Comparison of ENCODE assay signal across 1 cellular context in the genomic region with DNA sequence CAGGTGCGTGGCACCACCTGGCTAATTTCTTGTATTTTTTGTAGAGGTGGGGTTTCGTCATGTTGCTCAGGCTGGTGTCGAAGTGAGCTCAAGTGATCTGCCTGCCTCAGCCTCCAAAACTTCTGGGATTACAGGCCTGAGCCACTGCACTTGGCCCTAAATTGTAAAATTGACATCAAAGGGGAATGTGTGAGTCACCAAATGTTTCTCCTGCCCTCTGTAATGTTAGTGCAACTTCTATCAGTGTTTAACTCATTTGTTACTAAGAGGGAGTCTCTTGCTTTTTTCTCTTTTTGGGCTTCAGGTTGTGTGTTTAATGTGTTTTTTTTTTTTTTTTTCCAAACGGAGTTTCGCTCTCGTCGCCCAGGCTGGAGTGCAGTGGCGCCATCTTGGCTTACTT.
TF ChIP-seq lines count a peak whose summit lies in the region.

No MANE protein-coding gene starts in this region.

TF ChIP-seq in GM23338, 12 proteins besides CTCF, POLR2A, EP300 and RAD21:
- TF ChIP-seq, protein P1, sequence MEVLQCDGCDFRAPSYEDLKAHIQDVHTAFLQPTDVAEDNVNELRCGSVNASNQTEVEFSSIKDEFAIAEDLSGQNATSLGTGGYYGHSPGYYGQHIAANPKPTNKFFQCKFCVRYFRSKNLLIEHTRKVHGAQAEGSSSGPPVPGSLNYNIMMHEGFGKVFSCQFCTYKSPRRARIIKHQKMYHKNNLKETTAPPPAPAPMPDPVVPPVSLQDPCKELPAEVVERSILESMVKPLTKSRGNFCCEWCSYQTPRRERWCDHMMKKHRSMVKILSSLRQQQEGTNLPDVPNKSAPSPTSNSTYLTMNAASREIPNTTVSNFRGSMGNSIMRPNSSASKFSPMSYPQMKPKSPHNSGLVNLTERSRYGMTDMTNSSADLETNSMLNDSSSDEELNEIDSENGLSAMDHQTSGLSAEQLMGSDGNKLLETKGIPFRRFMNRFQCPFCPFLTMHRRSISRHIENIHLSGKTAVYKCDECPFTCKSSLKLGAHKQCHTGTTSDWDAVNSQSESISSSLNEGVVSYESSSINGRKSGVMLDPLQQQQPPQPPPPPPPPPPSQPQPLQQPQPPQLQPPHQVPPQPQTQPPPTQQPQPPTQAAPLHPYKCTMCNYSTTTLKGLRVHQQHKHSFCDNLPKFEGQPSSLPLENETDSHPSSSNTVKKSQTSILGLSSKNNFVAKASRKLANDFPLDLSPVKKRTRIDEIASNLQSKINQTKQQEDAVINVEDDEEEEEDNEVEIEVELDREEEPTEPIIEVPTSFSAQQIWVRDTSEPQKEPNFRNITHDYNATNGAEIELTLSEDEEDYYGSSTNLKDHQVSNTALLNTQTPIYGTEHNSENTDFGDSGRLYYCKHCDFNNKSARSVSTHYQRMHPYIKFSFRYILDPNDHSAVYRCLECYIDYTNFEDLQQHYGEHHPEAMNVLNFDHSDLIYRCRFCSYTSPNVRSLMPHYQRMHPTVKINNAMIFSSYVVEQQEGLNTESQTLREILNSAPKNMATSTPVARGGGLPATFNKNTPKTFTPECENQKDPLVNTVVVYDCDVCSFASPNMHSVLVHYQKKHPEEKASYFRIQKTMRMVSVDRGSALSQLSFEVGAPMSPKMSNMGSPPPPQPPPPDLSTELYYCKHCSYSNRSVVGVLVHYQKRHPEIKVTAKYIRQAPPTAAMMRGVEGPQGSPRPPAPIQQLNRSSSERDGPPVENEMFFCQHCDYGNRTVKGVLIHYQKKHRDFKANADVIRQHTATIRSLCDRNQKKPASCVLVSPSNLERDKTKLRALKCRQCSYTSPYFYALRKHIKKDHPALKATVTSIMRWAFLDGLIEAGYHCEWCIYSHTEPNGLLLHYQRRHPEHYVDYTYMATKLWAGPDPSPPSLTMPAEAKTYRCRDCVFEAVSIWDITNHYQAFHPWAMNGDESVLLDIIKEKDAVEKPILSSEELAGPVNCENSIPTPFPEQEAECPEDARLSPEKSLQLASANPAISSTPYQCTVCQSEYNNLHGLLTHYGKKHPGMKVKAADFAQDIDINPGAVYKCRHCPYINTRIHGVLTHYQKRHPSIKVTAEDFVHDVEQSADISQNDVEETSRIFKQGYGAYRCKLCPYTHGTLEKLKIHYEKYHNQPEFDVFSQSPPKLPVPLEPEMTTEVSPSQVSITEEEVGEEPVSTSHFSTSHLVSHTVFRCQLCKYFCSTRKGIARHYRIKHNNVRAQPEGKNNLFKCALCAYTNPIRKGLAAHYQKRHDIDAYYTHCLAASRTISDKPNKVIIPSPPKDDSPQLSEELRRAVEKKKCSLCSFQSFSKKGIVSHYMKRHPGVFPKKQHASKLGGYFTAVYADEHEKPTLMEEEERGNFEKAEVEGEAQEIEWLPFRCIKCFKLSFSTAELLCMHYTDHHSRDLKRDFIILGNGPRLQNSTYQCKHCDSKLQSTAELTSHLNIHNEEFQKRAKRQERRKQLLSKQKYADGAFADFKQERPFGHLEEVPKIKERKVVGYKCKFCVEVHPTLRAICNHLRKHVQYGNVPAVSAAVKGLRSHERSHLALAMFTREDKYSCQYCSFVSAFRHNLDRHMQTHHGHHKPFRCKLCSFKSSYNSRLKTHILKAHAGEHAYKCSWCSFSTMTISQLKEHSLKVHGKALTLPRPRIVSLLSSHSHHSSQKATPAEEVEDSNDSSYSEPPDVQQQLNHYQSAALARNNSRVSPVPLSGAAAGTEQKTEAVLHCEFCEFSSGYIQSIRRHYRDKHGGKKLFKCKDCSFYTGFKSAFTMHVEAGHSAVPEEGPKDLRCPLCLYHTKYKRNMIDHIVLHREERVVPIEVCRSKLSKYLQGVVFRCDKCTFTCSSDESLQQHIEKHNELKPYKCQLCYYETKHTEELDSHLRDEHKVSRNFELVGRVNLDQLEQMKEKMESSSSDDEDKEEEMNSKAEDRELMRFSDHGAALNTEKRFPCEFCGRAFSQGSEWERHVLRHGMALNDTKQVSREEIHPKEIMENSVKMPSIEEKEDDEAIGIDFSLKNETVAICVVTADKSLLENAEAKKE (CRISPR knock-in tag; IDR thresholded peaks at IDR 0.05) = no peak
- TF ChIP-seq JUNB (IDR thresholded peaks at IDR 0.05; ENCODE audit: unreplicated experiment) (no peak), STAT1 (IDR thresholded peaks at IDR 0.05; ENCODE audit: unreplicated experiment) (no peak), NANOG (IDR thresholded peaks at IDR 0.05; ENCODE audit: borderline replicate concordance) (no peak), EZH2phosphoT487 (IDR thresholded peaks at IDR 0.05; ENCODE audit: unreplicated experiment) (no peak), EZH2 (IDR thresholded peaks at IDR 0.05; ENCODE audit: low read depth, unreplicated experiment) (no peak), ZNF331 (CRISPR knock-in tag; IDR thresholded peaks at IDR 0.05; ENCODE audit: low read depth) (no peak), POLR2AphosphoS5 (IDR thresholded peaks at IDR 0.05; ENCODE audit: low read depth) (no peak), CREB1 (CRISPR knock-in tag; IDR thresholded peaks at IDR 0.05; ENCODE audit: low read depth) (no peak), ZNF114 (CRISPR knock-in tag; IDR thresholded peaks at IDR 0.05) (no peak)
- TF ChIP-seq, protein P2, sequence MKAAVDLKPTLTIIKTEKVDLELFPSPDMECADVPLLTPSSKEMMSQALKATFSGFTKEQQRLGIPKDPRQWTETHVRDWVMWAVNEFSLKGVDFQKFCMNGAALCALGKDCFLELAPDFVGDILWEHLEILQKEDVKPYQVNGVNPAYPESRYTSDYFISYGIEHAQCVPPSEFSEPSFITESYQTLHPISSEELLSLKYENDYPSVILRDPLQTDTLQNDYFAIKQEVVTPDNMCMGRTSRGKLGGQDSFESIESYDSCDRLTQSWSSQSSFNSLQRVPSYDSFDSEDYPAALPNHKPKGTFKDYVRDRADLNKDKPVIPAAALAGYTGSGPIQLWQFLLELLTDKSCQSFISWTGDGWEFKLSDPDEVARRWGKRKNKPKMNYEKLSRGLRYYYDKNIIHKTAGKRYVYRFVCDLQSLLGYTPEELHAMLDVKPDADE (IDR thresholded peaks at IDR 0.05) = no peak
- TF ChIP-seq, protein P3, sequence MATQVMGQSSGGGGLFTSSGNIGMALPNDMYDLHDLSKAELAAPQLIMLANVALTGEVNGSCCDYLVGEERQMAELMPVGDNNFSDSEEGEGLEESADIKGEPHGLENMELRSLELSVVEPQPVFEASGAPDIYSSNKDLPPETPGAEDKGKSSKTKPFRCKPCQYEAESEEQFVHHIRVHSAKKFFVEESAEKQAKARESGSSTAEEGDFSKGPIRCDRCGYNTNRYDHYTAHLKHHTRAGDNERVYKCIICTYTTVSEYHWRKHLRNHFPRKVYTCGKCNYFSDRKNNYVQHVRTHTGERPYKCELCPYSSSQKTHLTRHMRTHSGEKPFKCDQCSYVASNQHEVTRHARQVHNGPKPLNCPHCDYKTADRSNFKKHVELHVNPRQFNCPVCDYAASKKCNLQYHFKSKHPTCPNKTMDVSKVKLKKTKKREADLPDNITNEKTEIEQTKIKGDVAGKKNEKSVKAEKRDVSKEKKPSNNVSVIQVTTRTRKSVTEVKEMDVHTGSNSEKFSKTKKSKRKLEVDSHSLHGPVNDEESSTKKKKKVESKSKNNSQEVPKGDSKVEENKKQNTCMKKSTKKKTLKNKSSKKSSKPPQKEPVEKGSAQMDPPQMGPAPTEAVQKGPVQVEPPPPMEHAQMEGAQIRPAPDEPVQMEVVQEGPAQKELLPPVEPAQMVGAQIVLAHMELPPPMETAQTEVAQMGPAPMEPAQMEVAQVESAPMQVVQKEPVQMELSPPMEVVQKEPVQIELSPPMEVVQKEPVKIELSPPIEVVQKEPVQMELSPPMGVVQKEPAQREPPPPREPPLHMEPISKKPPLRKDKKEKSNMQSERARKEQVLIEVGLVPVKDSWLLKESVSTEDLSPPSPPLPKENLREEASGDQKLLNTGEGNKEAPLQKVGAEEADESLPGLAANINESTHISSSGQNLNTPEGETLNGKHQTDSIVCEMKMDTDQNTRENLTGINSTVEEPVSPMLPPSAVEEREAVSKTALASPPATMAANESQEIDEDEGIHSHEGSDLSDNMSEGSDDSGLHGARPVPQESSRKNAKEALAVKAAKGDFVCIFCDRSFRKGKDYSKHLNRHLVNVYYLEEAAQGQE (IDR thresholded peaks at IDR 0.05; ENCODE audit: unreplicated experiment) = no peak
